Comparison of ENCODE assay signal across 8 cellular contexts in the genomic region with DNA sequence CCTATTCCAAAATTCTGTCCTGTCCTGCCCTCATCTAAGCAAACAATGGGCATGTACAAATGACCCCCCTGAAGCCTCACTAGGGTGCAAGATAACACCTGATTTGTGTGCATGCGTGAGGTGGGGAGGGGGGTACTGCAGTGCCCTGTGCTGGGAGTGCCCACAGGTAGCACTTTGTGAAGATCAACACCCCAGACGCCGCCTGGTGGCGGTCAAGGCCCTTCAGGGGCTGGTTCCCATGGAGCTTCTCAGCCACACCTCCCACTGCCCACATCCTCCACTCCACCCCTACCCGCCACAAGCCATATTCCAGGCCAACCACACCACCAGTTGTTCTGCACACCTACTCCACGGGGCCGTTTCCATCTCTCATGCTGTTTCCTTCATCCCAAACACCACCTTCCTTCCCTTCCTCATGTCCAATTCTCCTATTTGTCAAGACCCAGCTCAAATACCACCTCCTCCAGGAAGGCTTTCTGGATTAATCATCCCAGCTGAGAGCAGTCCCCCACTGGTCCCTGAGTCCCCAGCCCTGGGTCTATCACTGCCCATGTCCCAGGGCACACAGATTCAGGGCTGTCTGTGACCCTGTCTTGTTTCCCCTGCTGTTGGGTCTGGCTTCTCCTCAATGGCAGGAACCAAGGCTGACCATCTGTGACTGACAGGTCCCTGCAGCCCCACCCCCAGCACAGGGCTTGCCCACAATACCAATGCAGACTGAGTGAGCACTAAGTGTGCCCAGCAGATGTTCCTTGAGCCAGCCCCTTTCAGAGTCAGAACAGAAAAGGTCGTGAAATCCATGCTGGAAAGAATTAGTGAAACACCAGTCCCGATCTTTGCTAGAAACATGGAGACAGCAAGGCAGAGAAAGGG.
A peak's percentile ranks its signal among the peaks of the same experiment; 100 is the strongest.
DNase-seq lines count a peak whose midpoint lies in the region; ATAC-seq and TF ChIP-seq lines count a peak whose summit lies in the region.

No MANE protein-coding gene starts in this region.

- peaks cover 43 to 71% of the 10 kb centered on the region in 2 donors for H3K36me3 Mint-ChIP-seq in stimulated activated naive B cell treated with anti-CD40 and anti-IgM and Interleukin-4, amounts not matched to agents 10 μg/mL and 1 μg/mL and 100 μg/mL, for 72 hours

- H3K4me1 Mint-ChIP-seq in stimulated activated naive B cell treated with anti-CD40 and anti-IgM and Interleukin-4, amounts not matched to agents 10 μg/mL and 1 μg/mL and 100 μg/mL, for 72 hours = peaks cover 42 to 67% of the 10 kb centered on the region in 2 donors

- H3K27ac ChIP-seq in Peyer's patch = no peak overlapping the region
- no peak overlapping the region for H3K27ac ChIP-seq in uterus

- TF ChIP-seq POLR2A in Peyer's patch (IDR thresholded peaks at IDR 0.05) (no peak), erythroblast (IDR thresholded peaks at IDR 0.05; ENCODE audit: low read length) (no peak), uterus (IDR thresholded peaks at IDR 0.05) (no peak)

- H3K9me3 Mint-ChIP-seq in stimulated activated naive B cell treated with anti-CD40 and anti-IgM and Interleukin-4, amounts not matched to agents 10 μg/mL and 1 μg/mL and 100 μg/mL, for 72 hours = no peaks in the 10 kb centered on the region

- H3K27me3 Mint-ChIP-seq in stimulated activated naive B cell treated with anti-CD40 and anti-IgM and Interleukin-4, amounts not matched to agents 10 μg/mL and 1 μg/mL and 100 μg/mL, for 72 hours = no peaks in the 10 kb centered on the region

- TF ChIP-seq CTCF in Peyer's patch (IDR thresholded peaks at IDR 0.05) = peak in 4 of 6 experiments; percentile 6 to 21 (median 14)
- no peak for TF ChIP-seq CTCF in uterus (IDR thresholded peaks at IDR 0.05)

- H3K36me3 ChIP-seq in Peyer's patch = no peaks in the 10 kb centered on the region
- H3K36me3 ChIP-seq in uterus = no peaks in the 10 kb centered on the region

- DNase-seq in COLO668 (lab: John Stamatoyannopoulos, UW; ENCODE audit: unreplicated experiment) (peak; percentile 17), Peyer's patch (peak in 2 of 3 donors; percentile 37 to 62), erythroblast (lab: John Stamatoyannopoulos, UW) (peak; percentile 10 to 27), uterus (no peak), Ammon's horn (ENCODE audit: low spot score) (no peak)
- DNase-seq in stimulated activated naive B cell treated with anti-CD40 and anti-IgM and Interleukin-4, amounts not matched to agents 10 μg/mL and 1 μg/mL and 100 μg/mL, for 72 hours = no peak

- peak overlapping the region; percentile 84 for H3K27ac Mint-ChIP-seq in stimulated activated naive B cell treated with anti-CD40 and anti-IgM and Interleukin-4, amounts not matched to agents 10 μg/mL and 1 μg/mL and 100 μg/mL, for 72 hours

- H3K4me1 ChIP-seq in Peyer's patch (no peaks in the 10 kb centered on the region), uterus (no peaks in the 10 kb centered on the region)

- H3K9me3 ChIP-seq in Peyer's patch = no peaks in the 10 kb centered on the region
- no peaks in the 10 kb centered on the region for H3K9me3 ChIP-seq in uterus

- ATAC-seq in GM21825 (IDR thresholded peaks at IDR 0.05; ENCODE audit: unreplicated experiment) = peak; percentile 66
- peak; percentile 65 to 73 for ATAC-seq in stimulated activated naive B cell treated with anti-CD40 and anti-IgM and Interleukin-4, amounts not matched to agents 10 μg/mL and 1 μg/mL and 100 μg/mL, for 72 hours (replicated peaks)
- no peak for ATAC-seq in GM19328 (IDR thresholded peaks at IDR 0.05; ENCODE audit: unreplicated experiment)

- H3K27me3 ChIP-seq in Peyer's patch (no peaks in the 10 kb centered on the region), uterus (no peaks in the 10 kb centered on the region)

- peak overlapping the region in 1 of 2 donors; percentile 57 for H3K4me3 Mint-ChIP-seq in stimulated activated naive B cell treated with anti-CD40 and anti-IgM and Interleukin-4, amounts not matched to agents 10 μg/mL and 1 μg/mL and 100 μg/mL, for 72 hours

- H3K4me3 ChIP-seq in Peyer's patch (no peak overlapping the region), uterus (no peak overlapping the region)

- intact Hi-C loops in uterus (cut with DNase I; ENCODE audit: low total_unique reads) = no loop called here

Comparison
In these comparisons a context has a peak if more than half of its experiments do, and no peak if none do; other contexts are left out.
1. DNase-seq: peak in COLO668 (single experiment), Peyer's patch (2 of 3) and erythroblast (2 of 2); none in stimulated activated naive B cell treated with anti-CD40 and anti-IgM and Interleukin-4, amounts not matched to agents 10 μg/mL and 1 μg/mL and 100 μg/mL, for 72 hours (single experiment), uterus (0 of 2) and Ammon's horn (single experiment).
2. CTCF ChIP-seq: peak in Peyer's patch (4 of 6); none in uterus (0 of 4).